ENCODE assay signal across 1 cellular context in genomic region chr16:68658258-68658973, GRCh38.
A peak's percentile ranks its signal among the peaks of the same experiment; 100 is the strongest.
TF ChIP-seq lines count a peak whose summit lies in the region.

No MANE protein-coding gene starts in this region.

TF ChIP-seq in HCT116, 20 proteins besides CTCF, POLR2A, EP300 and RAD21 (continued from another document):
- TF ChIP-seq SP1 (IDR thresholded peaks at IDR 0.05; ENCODE audit: low read depth): peak; percentile 72
- no peak for TF ChIP-seq EZH2 (IDR thresholded peaks at IDR 0.05)
- TF ChIP-seq MAX (IDR thresholded peaks at IDR 0.05): no peak; the same call in 1 of the 2 replicates
- peak; percentile 61 for TF ChIP-seq JUND (IDR thresholded peaks at IDR 0.05)
- no peak for TF ChIP-seq ZNF274 (IDR thresholded peaks at IDR 0.05; ENCODE audit: low read depth, low read length)
- TF ChIP-seq REST (IDR thresholded peaks at IDR 0.05; ENCODE audit: low read depth): no peak
- no peak for TF ChIP-seq ELF1 (IDR thresholded peaks at IDR 0.05; ENCODE audit: borderline replicate concordance, low read depth)
- no peak for TF ChIP-seq ZBTB33 (IDR thresholded peaks at IDR 0.05; ENCODE audit: extremely low read depth, insufficient replicate concordance, low read length)
- no peak for TF ChIP-seq EZH2phosphoT487 (IDR thresholded peaks at IDR 0.05; ENCODE audit: borderline replicate concordance)
